Comparison of ENCODE assay signal across 5 cellular contexts in the genomic region with DNA sequence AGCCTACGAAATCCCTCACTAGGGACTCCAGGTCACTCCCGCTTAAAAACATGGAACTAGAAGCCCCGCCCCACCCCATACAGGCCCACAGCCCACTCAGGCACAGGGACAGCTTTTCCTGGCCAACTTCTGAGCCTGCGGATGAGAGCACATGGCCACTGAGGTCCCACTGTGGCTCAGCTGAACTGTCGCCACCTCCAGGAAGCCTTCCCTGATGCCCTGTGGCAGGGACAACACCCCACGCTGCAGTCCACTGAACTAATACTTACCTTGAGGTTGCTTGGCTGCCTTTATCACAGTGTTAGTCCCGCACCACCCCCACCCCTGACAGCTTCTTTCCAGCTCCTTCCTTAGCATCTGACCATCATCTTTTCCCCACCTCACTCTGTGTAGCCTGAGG.
"Had no signal": no experiment of that assay in that cellular context is flagged by ENCODE, and none has a peak within 500 bp of the region (broad histone marks: within the 10 kb centered on the region; RNA-seq: fewer than 3 reads in every experiment).

No MANE protein-coding gene starts in this region.

- H3K4me1 ChIP-seq: HAP-1 had no signal

- H3K36me3 ChIP-seq: HAP-1 had no signal

- ATAC-seq: GM23338, HCT116 had no signal

- H3K27ac Mint-ChIP-seq: GM23338, HFFc6, IgD-negative memory B cell had no signal

- H3K4me3 ChIP-seq: GM23338, HAP-1 had no signal

- H3K4me3 Mint-ChIP-seq: GM23338, HFFc6, IgD-negative memory B cell had no signal

- H3K4me1 Mint-ChIP-seq: GM23338, IgD-negative memory B cell had no signal

- H3K9me3 ChIP-seq: HAP-1 had no signal

- H3K4me2 ChIP-seq: GM23338 had no signal

- DNase-seq: HFFc6 had no signal

- H3K36me3 Mint-ChIP-seq: IgD-negative memory B cell had no signal

- H2AFZ ChIP-seq: GM23338 had no signal

- H3K9me3 Mint-ChIP-seq: GM23338 had no signal
